In the genomic region with DNA sequence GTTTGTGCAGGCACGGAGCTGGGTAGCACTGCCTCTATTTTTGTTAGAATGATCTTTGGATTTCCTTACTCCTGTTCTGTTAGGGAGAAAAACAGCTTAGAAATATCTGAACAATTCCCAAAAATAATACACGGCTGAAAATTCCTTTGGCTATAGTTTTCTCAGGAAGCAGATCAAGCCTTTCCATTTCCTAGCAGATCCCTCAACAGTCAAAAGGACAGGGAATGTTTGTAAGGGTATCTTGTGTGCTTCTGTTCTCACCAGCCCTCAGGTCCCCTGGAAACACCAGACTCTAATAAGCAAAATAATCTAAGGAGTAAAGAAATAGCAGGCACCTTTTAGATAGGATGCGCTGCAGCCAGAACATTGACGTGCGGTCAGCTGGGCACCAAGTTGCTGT, we compare ENCODE assay signal across 18 cellular contexts. TPM values are rescaled to one million over a fixed set of nuclear protein-coding genes. Genes with fewer than 3 reads are reported as not detected.
DNase-seq lines count a peak whose midpoint lies in the region; ATAC-seq and TF ChIP-seq lines count a peak whose summit lies in the region.
"Had no signal": no experiment of that assay in that cellular context is flagged by ENCODE, and none has a peak within 500 bp of the region (broad histone marks: within the 10 kb centered on the region; RNA-seq: fewer than 3 reads in every experiment).

No MANE protein-coding gene starts in this region.

- no peaks in the 10 kb centered on the region for H3K36me3 ChIP-seq in left ventricle myocardium inferior
- no peaks in the 10 kb centered on the region for H3K36me3 ChIP-seq in naive thymus-derived CD4-positive, alpha-beta T cell (ENCODE audit: control insufficient read depth in 2 of 3, insufficient read depth in 3 of 3, low read length in 3 of 3)
- H3K36me3 ChIP-seq: BLaER1 had no signal

- no peaks in the 10 kb centered on the region for H3K9me3 Mint-ChIP-seq in dendritic cell treated with granulocyte-macrophage colony-stimulating factor and Interleukin-4, amounts not matched to agents 40 ng/mL and 50 ng/mL, for 4 days
- no peaks in the 10 kb centered on the region for H3K9me3 Mint-ChIP-seq in progenitor cell of endocrine pancreas (ENCODE audit: low read depth)
- H3K9me3 Mint-ChIP-seq in naive thymus-derived CD4-positive, alpha-beta T cell, result no peaks in the 10 kb centered on the region
- H3K9me3 Mint-ChIP-seq: GM23338 had no signal

- DNase-seq in left ventricle myocardium inferior (no peak), Right ventricle myocardium inferior (ENCODE audit: missing footprints) (no peak), pulmonary artery endothelial cell (ENCODE audit: low read depth, low spot score) (peak; percentile 75), progenitor cell of endocrine pancreas (ENCODE audit: low spot score, unreplicated experiment) (no peak), hippocampal formation (lab: John Stamatoyannopoulos, UW) (no peak)
- no peak for DNase-seq in naive thymus-derived CD4-positive, alpha-beta T cell
- DNase-seq: 8988T; AML-193; Calu3; CD4-positive, CD25-positive, alpha-beta regulatory T cell; DMS 273 treated with DMSO at 0.1 percent for 48 hours; DMS79; H7 had no signal

- no peak for ATAC-seq in Right ventricle myocardium inferior
- no peak for ATAC-seq in naive thymus-derived CD4-positive, alpha-beta T cell
- ATAC-seq: GM12878, GM23338 had no signal

- H3K27ac Mint-ChIP-seq in dendritic cell treated with granulocyte-macrophage colony-stimulating factor and Interleukin-4, amounts not matched to agents 40 ng/mL and 50 ng/mL, for 4 days, result peak overlapping the region; percentile 79
- no peak overlapping the region for H3K27ac Mint-ChIP-seq in progenitor cell of endocrine pancreas
- H3K27ac Mint-ChIP-seq in naive thymus-derived CD4-positive, alpha-beta T cell, result no peak overlapping the region
- H3K27ac Mint-ChIP-seq: CD4-positive, CD25-positive, alpha-beta regulatory T cell; GM23338 had no signal

- peak overlapping the region; percentile 50 for H3K27ac ChIP-seq in left ventricle myocardium inferior (replicated peaks)
- H3K27ac ChIP-seq in naive thymus-derived CD4-positive, alpha-beta T cell (ENCODE audit: low read depth, low read length), result no peak overlapping the region
- H3K27ac ChIP-seq: BLaER1, HL-60 had no signal

- H3K27me3 ChIP-seq in left ventricle myocardium inferior (ENCODE audit: low read depth), result no peaks in the 10 kb centered on the region
- no peaks in the 10 kb centered on the region for H3K27me3 ChIP-seq in naive thymus-derived CD4-positive, alpha-beta T cell (ENCODE audit: control insufficient read depth in 2 of 2, insufficient read depth in 2 of 2, low read length in 2 of 2)
- H3K27me3 ChIP-seq: BLaER1 had no signal

- CTCF ChIA-PET in naive thymus-derived CD4-positive, alpha-beta T cell (lab: Charles Lee), result no interaction called here

- no peak overlapping the region for H3K4me3 ChIP-seq in left ventricle myocardium inferior
- no peak overlapping the region for H3K4me3 ChIP-seq in naive thymus-derived CD4-positive, alpha-beta T cell (ENCODE audit: low read length)
- H3K4me3 ChIP-seq: BLaER1, GM12878, GM23338 had no signal

- intact Hi-C loops in left ventricle myocardium inferior (cut with micrococcal nuclease), result no loop called here
- intact Hi-C loops in Right ventricle myocardium inferior (cut with DNase I), result no loop called here
- intact Hi-C loops in dendritic cell treated with granulocyte-macrophage colony-stimulating factor and Interleukin-4, amounts not matched to agents 40 ng/mL and 50 ng/mL, for 4 days (cut with micrococcal nuclease), result no loop called here
- intact Hi-C loops in naive thymus-derived CD4-positive, alpha-beta T cell (cut with micrococcal nuclease), result no loop called here

- no peak overlapping the region for H3K4me3 Mint-ChIP-seq in dendritic cell treated with granulocyte-macrophage colony-stimulating factor and Interleukin-4, amounts not matched to agents 40 ng/mL and 50 ng/mL, for 4 days
- no peak overlapping the region for H3K4me3 Mint-ChIP-seq in progenitor cell of endocrine pancreas (ENCODE audit: low read depth)
- no peak overlapping the region for H3K4me3 Mint-ChIP-seq in naive thymus-derived CD4-positive, alpha-beta T cell
- H3K4me3 Mint-ChIP-seq: CD4-positive, CD25-positive, alpha-beta regulatory T cell; GM23338 had no signal

- no peak for TF ChIP-seq CTCF in left ventricle myocardium inferior (IDR thresholded peaks at IDR 0.05; ENCODE audit: borderline replicate concordance)
- TF ChIP-seq CTCF in progenitor cell of endocrine pancreas (IDR thresholded peaks at IDR 0.05; ENCODE audit: unreplicated experiment), result no peak

- no peaks in the 10 kb centered on the region for H3K9me3 ChIP-seq in left ventricle myocardium inferior (replicated peaks)
- no peaks in the 10 kb centered on the region for H3K9me3 ChIP-seq in naive thymus-derived CD4-positive, alpha-beta T cell (ENCODE audit: control insufficient read depth in 2 of 3, low read length in 3 of 3)
- H3K9me3 ChIP-seq: BLaER1 had no signal

- no peaks in the 10 kb centered on the region for H3K36me3 Mint-ChIP-seq in dendritic cell treated with granulocyte-macrophage colony-stimulating factor and Interleukin-4, amounts not matched to agents 40 ng/mL and 50 ng/mL, for 4 days (ENCODE audit: low read depth)
- no peaks in the 10 kb centered on the region for H3K36me3 Mint-ChIP-seq in progenitor cell of endocrine pancreas (ENCODE audit: insufficient read depth)
- no peaks in the 10 kb centered on the region for H3K36me3 Mint-ChIP-seq in naive thymus-derived CD4-positive, alpha-beta T cell
- H3K36me3 Mint-ChIP-seq: CD4-positive, CD25-positive, alpha-beta regulatory T cell had no signal

- no peaks in the 10 kb centered on the region for H3K27me3 Mint-ChIP-seq in dendritic cell treated with granulocyte-macrophage colony-stimulating factor and Interleukin-4, amounts not matched to agents 40 ng/mL and 50 ng/mL, for 4 days
- peaks cover 4% of the 10 kb centered on the region for H3K27me3 Mint-ChIP-seq in progenitor cell of endocrine pancreas
- H3K27me3 Mint-ChIP-seq in naive thymus-derived CD4-positive, alpha-beta T cell, result peaks cover 0 to 30% (median 3%) of the 10 kb centered on the region in 5 donors

- H3K4me1 ChIP-seq in left ventricle myocardium inferior, result peaks cover 35% of the 10 kb centered on the region
- no peaks in the 10 kb centered on the region for H3K4me1 ChIP-seq in naive thymus-derived CD4-positive, alpha-beta T cell (ENCODE audit: control insufficient read depth in 2 of 2, insufficient read depth in 2 of 2, low read length in 2 of 2)
- H3K4me1 ChIP-seq: BLaER1 had no signal

- peaks cover 22% of the 10 kb centered on the region for H3K4me1 Mint-ChIP-seq in dendritic cell treated with granulocyte-macrophage colony-stimulating factor and Interleukin-4, amounts not matched to agents 40 ng/mL and 50 ng/mL, for 4 days (ENCODE audit: low read depth)
- peaks cover 4% of the 10 kb centered on the region for H3K4me1 Mint-ChIP-seq in progenitor cell of endocrine pancreas (ENCODE audit: low read depth)
- H3K4me1 Mint-ChIP-seq in naive thymus-derived CD4-positive, alpha-beta T cell, result no peaks in the 10 kb centered on the region
- H3K4me1 Mint-ChIP-seq: CD4-positive, CD25-positive, alpha-beta regulatory T cell had no signal

- POLR2A ChIA-PET in naive thymus-derived CD4-positive, alpha-beta T cell (lab: Charles Lee), result no interaction called here

RNA-seq across cellular contexts. Expression of gene WSB1, which starts 30.5 kb away (rescaled TPM):
- total RNA-seq in left ventricle myocardium inferior (53.3 TPM), Right ventricle myocardium inferior (48.7 TPM), pulmonary artery endothelial cell (308 and 847 TPM in 2 replicates), progenitor cell of endocrine pancreas (452 and 468 TPM in 2 replicates)
- total RNA-seq in naive thymus-derived CD4-positive, alpha-beta T cell, result 100 to 1,000 TPM; 110 to 185 (median 134) TPM
- 100 to 1,000 TPM; 170 to 204 TPM for polyA plus RNA-seq in naive thymus-derived CD4-positive, alpha-beta T cell
